In genomic region chr7:30877993-30878392, GRCh38 we compare ENCODE assay signal across 20 cellular contexts. TPM values are rescaled to one million over a fixed set of nuclear protein-coding genes. Genes with fewer than 3 reads are reported as not detected.
A peak's percentile ranks its signal among the peaks of the same experiment; 100 is the strongest.
DNase-seq lines count a peak whose midpoint lies in the region; ATAC-seq and TF ChIP-seq lines count a peak whose summit lies in the region.
"Had no signal": no experiment of that assay in that cellular context is flagged by ENCODE, and none has a peak within 500 bp of the region (broad histone marks: within the 10 kb centered on the region; RNA-seq: fewer than 3 reads in every experiment).

No MANE protein-coding gene starts in this region.

- no peak overlapping the region for H4K8ac ChIP-seq in neuronal stem cell (ENCODE audit: low read depth, low read length)

- no peak overlapping the region for H2AFZ ChIP-seq in neuronal stem cell (ENCODE audit: low read length)
- H2AFZ ChIP-seq: GM23338 had no signal

- H3K23ac ChIP-seq in neuronal stem cell (ENCODE audit: low read depth, low read length, poor library complexity) = no peak overlapping the region

- no peak for TF ChIP-seq POLR2A in body of pancreas (IDR thresholded peaks at IDR 0.05)

- H4K91ac ChIP-seq in neuronal stem cell (ENCODE audit: low read depth, low read length, poor library complexity) = peak overlapping the region; percentile 13

- H3K4me1 ChIP-seq in body of pancreas = peaks cover 31% of the 10 kb centered on the region
- H3K4me1 ChIP-seq in neuronal stem cell (ENCODE audit: control insufficient read depth in 2 of 2, insufficient read depth in 1 of 2, low read depth in 1 of 2, low read length in 2 of 2) = peaks cover 20 to 27% of the 10 kb centered on the region in 2 donors
- H3K4me1 ChIP-seq: BE2C, HAP-1 had no signal

- H2AK5ac ChIP-seq in neuronal stem cell (ENCODE audit: low read depth, low read length) = peak overlapping the region; percentile 10

- no peak overlapping the region for H3K4me3 ChIP-seq in body of pancreas
- no peak overlapping the region for H3K4me3 ChIP-seq in neuronal stem cell (ENCODE audit: low read length in 2 of 2)
- H3K4me3 ChIP-seq: BLaER1 treated with 17β-estradiol and CSF1 and Interleukin-3, amounts not matched to agents 10 nM and 100 nM; GM23338; HAP-1 had no signal

- H2BK5ac ChIP-seq in neuronal stem cell (ENCODE audit: low read length) = no peak overlapping the region

- no peak overlapping the region for H2BK12ac ChIP-seq in neuronal stem cell (ENCODE audit: low read length)

- peak overlapping the region in 2 of 4 donors; percentile 21 to 56 for H3K27ac ChIP-seq in body of pancreas
- H3K27ac ChIP-seq in neuronal stem cell (replicated peaks; ENCODE audit: low read length) = no peak overlapping the region
- H3K27ac ChIP-seq: 22Rv1; BLaER1 treated with 17β-estradiol and CSF1 and Interleukin-3, amounts not matched to agents 10 nM and 100 nM had no signal

- intact Hi-C loops in Right ventricle myocardium inferior (cut with DNase I) (no loop called here), left cardiac atrium (cut with DNase I) (no loop called here), body of pancreas (cut with DNase I) (no loop called here)

- no peak for ATAC-seq in Right ventricle myocardium inferior
- ATAC-seq in left cardiac atrium = no peak
- ATAC-seq in body of pancreas = peak; percentile 50
- ATAC-seq: GM23338 had no signal

- no peaks in the 10 kb centered on the region for H3K79me1 ChIP-seq in neuronal stem cell (ENCODE audit: low read depth, low read length)

- H3K9me3 ChIP-seq in body of pancreas (no peaks in the 10 kb centered on the region), neuronal stem cell (replicated peaks in 1 of 2; ENCODE audit: control insufficient read depth in 2 of 2, insufficient read depth in 1 of 2, low read depth in 1 of 2, low read length in 2 of 2) (peaks cover 0 to 5% of the 10 kb centered on the region in 2 donors)
- H3K9me3 ChIP-seq: BE2C, HAP-1 had no signal

- H3K4ac ChIP-seq in neuronal stem cell (ENCODE audit: low read length) = no peak overlapping the region

- H2BK15ac ChIP-seq in neuronal stem cell (ENCODE audit: low read length) = peak overlapping the region; percentile 43

- H3K18ac ChIP-seq in neuronal stem cell (ENCODE audit: low read length) = peak overlapping the region; percentile 63

- no peak overlapping the region for H3K14ac ChIP-seq in neuronal stem cell (ENCODE audit: low read length)

- no peak for TF ChIP-seq CTCF in body of pancreas (IDR thresholded peaks at IDR 0.05)

- DNase-seq in Right ventricle myocardium inferior (ENCODE audit: missing footprints) (peak; percentile 30), left cardiac atrium (no peak), body of pancreas (peak; percentile 49 to 68 (median 61)), neuronal stem cell (ENCODE audit: low spot score) (no peak), AML-193 (lab: John Stamatoyannopoulos, UW) (no peak), NCI-H69 (lab: John Stamatoyannopoulos, UW) (no peak)
- DNase-seq: BE2C; Calu3; CD4-positive, alpha-beta T cell; COR-L47; DMS53; DMS79 treated with DMSO at 0.1 percent for 48 hours; GF-D8; HFFc6 had no signal

- H2BK120ac ChIP-seq in neuronal stem cell (ENCODE audit: low read depth, low read length) = peak overlapping the region; percentile 23

- WGBS in body of pancreas, 2 donors = 64 to 100% methylated on average over 1 to 5 of the region's 5 CpGs
- no CpG with 5 or more reads among the region's 5 CpGs for WGBS in neuronal stem cell (ENCODE audit: extremely low coverage in 2 of 2, insufficient read length in 2 of 2, insufficient replicate concordance in 1 of 2), 2 donors

- no peak overlapping the region for H3K4me2 ChIP-seq in neuronal stem cell (ENCODE audit: insufficient read depth, low read length, poor library complexity, severe bottlenecking)
- H3K4me2 ChIP-seq: GM23338 had no signal

- no peaks in the 10 kb centered on the region for H3K36me3 ChIP-seq in body of pancreas (replicated peaks in 1 of 2; ENCODE audit: insufficient read depth in 1 of 2, low read depth in 2 of 2)
- peaks cover 0 to 3% of the 10 kb centered on the region in 2 donors for H3K36me3 ChIP-seq in neuronal stem cell (replicated peaks in 1 of 2; ENCODE audit: control insufficient read depth in 2 of 2, insufficient read depth in 2 of 2, low read length in 2 of 2)
- H3K36me3 ChIP-seq: BE2C; BLaER1 treated with 17β-estradiol and CSF1 and Interleukin-3, amounts not matched to agents 10 nM and 100 nM; HAP-1 had no signal

- no peak overlapping the region for H3K9ac ChIP-seq in neuronal stem cell (ENCODE audit: low read depth, low read length, poor library complexity)
- H3K9ac ChIP-seq: BLaER1 treated with 17β-estradiol and CSF1 and Interleukin-3, amounts not matched to agents 10 nM and 100 nM had no signal

- no peaks in the 10 kb centered on the region for H3K27me3 ChIP-seq in body of pancreas
- H3K27me3 ChIP-seq in neuronal stem cell (ENCODE audit: control insufficient read depth in 3 of 3, insufficient read depth in 3 of 3, low read depth in 1 of 3, low read length in 3 of 3) = no peaks in the 10 kb centered on the region
- H3K27me3 ChIP-seq: BE2C had no signal

RNA-seq across cellular contexts. Expression of gene AQP1, which starts 33.7 kb away (rescaled TPM):
- total RNA-seq in Right ventricle myocardium inferior (284 TPM), left cardiac atrium (100 to 1,000 TPM; 244 to 352 TPM), body of pancreas (100 to 1,000 TPM; 197 to 204 TPM)
- 0.47 TPM for polyA plus RNA-seq in neuronal stem cell (2013, experiment 1 of 2)
- 0.46 TPM for polyA plus RNA-seq in neuronal stem cell (2013, experiment 2 of 2)
- total RNA-seq: G401 had no signal
- polyA plus RNA-seq: CD14-positive monocyte, GM23338 had no signal

Comparison
In these comparisons a context has a peak if more than half of its experiments do, and no peak if none do; other contexts are left out.
1. DNase-seq: peak in Right ventricle myocardium inferior (single experiment) and body of pancreas (4 of 4); none in left cardiac atrium (single experiment), neuronal stem cell (single experiment), AML-193 (0 of 2) and NCI-H69 (single experiment).